31 cellular contexts compared by ENCODE assay signal in genomic region chr22:36104988-36105387, GRCh38. TPM values are rescaled to one million over a fixed set of nuclear protein-coding genes. Genes with fewer than 3 reads are reported as not detected.
A peak's percentile ranks its signal among the peaks of the same experiment; 100 is the strongest.
DNase-seq lines count a peak whose midpoint lies in the region; ATAC-seq, FAIRE-seq and TF ChIP-seq lines count a peak whose summit lies in the region.
"Had no signal": no experiment of that assay in that cellular context is flagged by ENCODE, and none has a peak within 500 bp of the region (broad histone marks: within the 10 kb centered on the region; RNA-seq: fewer than 3 reads in every experiment).

No MANE protein-coding gene starts in this region.

- H3K4me1 ChIP-seq in IMR-90 (ENCODE audit: control insufficient read depth, insufficient read depth, low read length) (no peaks in the 10 kb centered on the region), K562 (replicated peaks in 1 of 2; ENCODE audit: control insufficient read depth in 2 of 2, insufficient read depth in 2 of 2, low read length in 2 of 2) (peaks cover 0 to 3% of the 10 kb centered on the region in 2 experiments; a peak in 1 of 5 replicates), lower lobe of right lung (no peaks in the 10 kb centered on the region)
- H3K4me1 ChIP-seq: BE2C had no signal

- CTCF ChIA-PET in IMR-90 (lab: Yijun Ruan, JAX) (interaction anchor here (0.7 kb wide), 1 partner anchor 20 kb away, joined by 3 read pairs; no protein-coding TSS in a partner anchor), K562 (lab: Yijun Ruan, JAX; ENCODE audit: low intra/inter-chr PET ratio) (no interaction called here)

- peak; percentile 23 for FAIRE-seq in K562 (lab: Jason Lieb, UNC)
- FAIRE-seq: frontal cortex, GM12891 had no signal

- TF ChIP-seq EP300 in K562 (IDR thresholded peaks at IDR 0.05; ENCODE audit: low read length) = no peak

- DNase-seq in ELR (ENCODE audit: low read depth) (peak; percentile 61), IMR-90 (peak; percentile 36), K562 (ENCODE audit: extremely low read depth in 1 of 4, low spot score in 3 of 4) (peak in 1 of 4 experiments; percentile 18), lower lobe of right lung (peak; percentile 1), NCI-H510A treated with DMSO at 0.1 percent for 48 hours (lab: John Stamatoyannopoulos, UW) (no peak), NCI-H345 (lab: John Stamatoyannopoulos, UW) (no peak)
- no peak for DNase-seq in activated T-cell treated with anti-CD3 and anti-CD28 coated beads, Interleukin-2, amount 50 U/mL, for 4 hours
- DNase-seq: ACHN; activated CD4-positive, alpha-beta T cell treated with anti-CD3 and anti-CD28 coated beads for 36 hours; activated CD8-positive, alpha-beta memory T cell treated with anti-CD3 and anti-CD28 coated beads, Interleukin-2, amount 50 U/mL, for 48 hours; activated CD8-positive, alpha-beta T cell treated with anti-CD3 and anti-CD28 coated beads for 36 hours; activated effector memory CD4-positive, alpha-beta T cell treated with Interleukin-2 at 50 U/mL for 16 hours; anterior cingulate cortex; BE2C; CD8-positive, alpha-beta memory T cell; heart right ventricle; MM.1S; NCI-H1105 treated with DMSO at 0.1 percent for 48 hours; NCI-H1930; NCI-H69; PC-9; SHP77 treated with DMSO at 0.1 percent for 48 hours had no signal

- H2BK20ac ChIP-seq in IMR-90 (ENCODE audit: low read depth, low read length) = no peak overlapping the region

- ATAC-seq in IMR-90 (ENCODE audit: low read depth) (no peak; the same call in 1 of the 2 replicates), K562 (no peak), lower lobe of right lung (no peak), GM18867 (IDR thresholded peaks at IDR 0.05; ENCODE audit: unreplicated experiment) (no peak)
- no peak for ATAC-seq in activated T-cell treated with anti-CD3 and anti-CD28 coated beads, Interleukin-2, amount 50 U/mL, for 4 hours
- ATAC-seq: activated CD4-positive, alpha-beta T cell treated with anti-CD3 and anti-CD28 coated beads for 36 hours; activated CD8-positive, alpha-beta T cell treated with anti-CD3 and anti-CD28 coated beads for 36 hours; heart right ventricle; stimulated activated effector memory CD8-positive, alpha-beta T cell treated with anti-CD3 and anti-CD28 coated beads, Interleukin-12 subunit alpha, Interleukin-12 subunit beta, amount 100 ng/mL, for 72 hours had no signal

- H3K4me3 ChIP-seq in IMR-90 (ENCODE audit: insufficient read depth, low read depth, low read length) (no peak overlapping the region), K562 (no peak overlapping the region), lower lobe of right lung (no peak overlapping the region)
- H3K4me3 ChIP-seq: esophagus muscularis mucosa, heart right ventricle, PC-9 had no signal

- no peak overlapping the region for H4K8ac ChIP-seq in IMR-90 (ENCODE audit: low read depth in 2 of 2, low read length in 2 of 2)

- H4K20me1 ChIP-seq in IMR-90 (ENCODE audit: insufficient read depth, low read length) (no peaks in the 10 kb centered on the region), K562 (replicated peaks; ENCODE audit: control insufficient read depth, insufficient read depth, low read length) (no peaks in the 10 kb centered on the region)

- H3K4me2 ChIP-seq in IMR-90 (ENCODE audit: low read depth, low read length) = no peak overlapping the region
- no peak overlapping the region for H3K4me2 ChIP-seq in K562 (ENCODE audit: insufficient read depth, low read length)
- H3K4me2 ChIP-seq: PC-9 had no signal

- in situ Hi-C loops in IMR-90 (cut with MboI; ENCODE audit: low sequenced_read_pairs) (no loop called here), K562 (cut with MboI) (no loop called here)

- no peak overlapping the region for H3K4me3 Mint-ChIP-seq in activated T-cell treated with anti-CD3 and anti-CD28 coated beads, Interleukin-2, amount 50 U/mL, for 4 hours
- H3K4me3 Mint-ChIP-seq: activated CD4-positive, alpha-beta T cell treated with anti-CD3 and anti-CD28 coated beads for 36 hours; activated CD8-positive, alpha-beta T cell treated with anti-CD3 and anti-CD28 coated beads for 36 hours; activated naive CD8-positive, alpha-beta T cell; CD8-positive, alpha-beta memory T cell; endodermal cell; nephron; stimulated activated effector memory CD8-positive, alpha-beta T cell treated with anti-CD3 and anti-CD28 coated beads, Interleukin-12 subunit alpha, Interleukin-12 subunit beta, amount 100 ng/mL, for 72 hours; T-helper 2 cell treated with Interferon-gamma antibody and Interleukin-4, amounts not matched to agents 5 μg/mL and 100 μg/mL, for 36 hours had no signal

- no peaks in the 10 kb centered on the region for H3K9me3 Mint-ChIP-seq in activated T-cell treated with anti-CD3 and anti-CD28 coated beads, Interleukin-2, amount 50 U/mL, for 4 hours
- H3K9me3 Mint-ChIP-seq: activated CD8-positive, alpha-beta T cell treated with anti-CD3 and anti-CD28 coated beads for 36 hours; CD8-positive, alpha-beta memory T cell; nephron; stimulated activated effector memory CD8-positive, alpha-beta T cell treated with anti-CD3 and anti-CD28 coated beads, Interleukin-12 subunit alpha, Interleukin-12 subunit beta, amount 100 ng/mL, for 72 hours; T-helper 2 cell treated with Interferon-gamma antibody and Interleukin-4, amounts not matched to agents 5 μg/mL and 100 μg/mL, for 36 hours had no signal

- no peak overlapping the region for H2BK15ac ChIP-seq in IMR-90 (ENCODE audit: low read depth, low read length)

- BruUV-seq in IMR-90 (replicated peaks; lab: Mats Ljungman, UMichigan) = no TSS peak
- BruUV-seq in K562 (replicated peaks; lab: Mats Ljungman, UMichigan) = no TSS peak

- WGBS in IMR-90 (ENCODE audit: extremely low coverage in 2 of 2, insufficient read length in 1 of 2), 2 experiments = 40% methylated on average over 2 of the region's 5 CpGs; no CpG with 5 or more reads in 1 of the 2 experiments
- 19% methylated on average over 5 of the region's 5 CpGs for WGBS in K562 (ENCODE audit: insufficient coverage, low coverage, missing lambda C conversion rate)

- H3K23ac ChIP-seq in IMR-90 (ENCODE audit: low read depth, low read length) = no peak overlapping the region

- H3K4ac ChIP-seq in IMR-90 (ENCODE audit: low read depth, low read length) = no peak overlapping the region

- no peak overlapping the region for H2AK9ac ChIP-seq in IMR-90 (replicated peaks; ENCODE audit: low read depth, low read length, poor library complexity)

- H3K9me1 ChIP-seq in IMR-90 (ENCODE audit: insufficient read depth, low read length) = no peaks in the 10 kb centered on the region
- H3K9me1 ChIP-seq in K562 (ENCODE audit: control insufficient read depth, insufficient read depth, low read length) = no peaks in the 10 kb centered on the region

- H2AFZ ChIP-seq in IMR-90 (replicated peaks; ENCODE audit: low read length, poor library complexity) (no peak overlapping the region), K562 (ENCODE audit: low read depth, low read length) (no peak overlapping the region)
- H2AFZ ChIP-seq: PC-9 had no signal

- H2BK5ac ChIP-seq in IMR-90 (ENCODE audit: low read depth, low read length, poor library complexity, severe bottlenecking) = no peak overlapping the region

- H3K9ac ChIP-seq in IMR-90 (ENCODE audit: low read depth, low read length) (no peak overlapping the region), K562 (ENCODE audit: insufficient read depth in 1 of 2, low read depth in 2 of 2, low read length in 2 of 2) (no peak overlapping the region)

- no peak overlapping the region for H3K18ac ChIP-seq in IMR-90 (ENCODE audit: low read depth, low read length)

- no peak overlapping the region for H3K56ac ChIP-seq in IMR-90 (ENCODE audit: extremely low read depth, insufficient read depth, low read length)

- TF ChIP-seq RAD21 in IMR-90 (IDR thresholded peaks at IDR 0.05; ENCODE audit: low read length) = no peak
- TF ChIP-seq RAD21 in K562 (CRISPR knock-in tag; conservative IDR thresholded peaks at IDR 0.05 in 1 of 2, IDR thresholded peaks at IDR 0.05 in 1 of 2) = no peak

- no peak for TF ChIP-seq CTCF in IMR-90 (conservative IDR thresholded peaks at IDR 0.05; ENCODE audit: low read depth, low read length)
- TF ChIP-seq CTCF in K562 (IDR thresholded peaks at IDR 0.05 in 2 of 3, conservative IDR thresholded peaks at IDR 0.05 in 1 of 3; ENCODE audit: insufficient read depth in 2 of 3, low read depth in 1 of 3, low read length in 3 of 3) = no peak
- no peak for TF ChIP-seq CTCF in lower lobe of right lung (IDR thresholded peaks at IDR 0.05)

- no peaks in the 10 kb centered on the region for H3K79me2 ChIP-seq in K562 (ENCODE audit: control insufficient read depth, insufficient read depth, low read length)

- H3K27me3 ChIP-seq in IMR-90 (ENCODE audit: control insufficient read depth, insufficient read depth, low read length) = no peaks in the 10 kb centered on the region; the same call in none of the 2 replicates
- H3K27me3 ChIP-seq in K562 (ENCODE audit: control insufficient read depth in 2 of 2, insufficient read depth in 2 of 2, low read length in 2 of 2) = no peaks in the 10 kb centered on the region
- no peaks in the 10 kb centered on the region for H3K27me3 ChIP-seq in lower lobe of right lung (ENCODE audit: low read depth)
- H3K27me3 ChIP-seq: BE2C had no signal

- no peak overlapping the region for H4K91ac ChIP-seq in IMR-90 (ENCODE audit: insufficient read depth, low read depth, low read length)

- POLR2A ChIA-PET in IMR-90 (lab: Charles Lee; ENCODE audit: unreplicated experiment) = no interaction called here
- POLR2A ChIA-PET in K562 (lab: Yijun Ruan, JAX) = interaction anchor here (1.1 kb wide), 1 partner anchor 10 kb away, joined by 3 read pairs; no protein-coding TSS in a partner anchor

- H3K14ac ChIP-seq in IMR-90 (replicated peaks; ENCODE audit: low read depth, low read length) = no peak overlapping the region

- dilution Hi-C loops in IMR-90 (cut with HindIII; ENCODE audit: low sequenced_read_pairs, unreplicated experiment) = no loop called here

- no peaks in the 10 kb centered on the region for H3K4me1 Mint-ChIP-seq in activated T-cell treated with anti-CD3 and anti-CD28 coated beads, Interleukin-2, amount 50 U/mL, for 4 hours (ENCODE audit: low read depth)
- H3K4me1 Mint-ChIP-seq: activated CD4-positive, alpha-beta T cell treated with anti-CD3 and anti-CD28 coated beads for 36 hours; CD8-positive, alpha-beta memory T cell; endodermal cell; stimulated activated effector memory CD8-positive, alpha-beta T cell treated with anti-CD3 and anti-CD28 coated beads, Interleukin-12 subunit alpha, Interleukin-12 subunit beta, amount 100 ng/mL, for 72 hours had no signal

- no peaks in the 10 kb centered on the region for H3K79me1 ChIP-seq in IMR-90 (ENCODE audit: low read depth in 1 of 2, low read length in 2 of 2)

- no peaks in the 10 kb centered on the region for H3K36me3 ChIP-seq in IMR-90 (ENCODE audit: control insufficient read depth, insufficient read depth, low read length)
- H3K36me3 ChIP-seq in K562 (ENCODE audit: control insufficient read depth, insufficient read depth, low read length) = no peaks in the 10 kb centered on the region
- no peaks in the 10 kb centered on the region for H3K36me3 ChIP-seq in lower lobe of right lung
- H3K36me3 ChIP-seq: BE2C, esophagus muscularis mucosa, heart right ventricle had no signal

- H3K9me3 ChIP-seq in IMR-90 (ENCODE audit: control insufficient read depth, insufficient read depth, low read length) (no peaks in the 10 kb centered on the region; the same call in 1 of the 2 replicates), K562 (replicated peaks; ENCODE audit: control insufficient read depth, insufficient read depth, low read depth, low read length) (no peaks in the 10 kb centered on the region), lower lobe of right lung (no peaks in the 10 kb centered on the region)
- H3K9me3 ChIP-seq: BE2C, esophagus muscularis mucosa, heart right ventricle had no signal

- no peak overlapping the region for H2BK120ac ChIP-seq in IMR-90 (ENCODE audit: low read depth, low read length)

- intact Hi-C loops in IMR-90 (cut with micrococcal nuclease) (no loop called here), K562 (cut with micrococcal nuclease) (no loop called here), lower lobe of right lung (cut with DNase I) (no loop called here)

- TF ChIP-seq POLR2A in IMR-90 (IDR thresholded peaks at IDR 0.05; ENCODE audit: low read depth, low read length) (no peak), K562 (conservative IDR thresholded peaks at IDR 0.05) (no peak)

- no peaks in the 10 kb centered on the region for H3K36me3 Mint-ChIP-seq in activated T-cell treated with anti-CD3 and anti-CD28 coated beads, Interleukin-2, amount 50 U/mL, for 4 hours (ENCODE audit: insufficient read depth)
- H3K36me3 Mint-ChIP-seq: activated naive CD8-positive, alpha-beta T cell; CD8-positive, alpha-beta memory T cell; stimulated activated effector memory CD8-positive, alpha-beta T cell treated with anti-CD3 and anti-CD28 coated beads, Interleukin-12 subunit alpha, Interleukin-12 subunit beta, amount 100 ng/mL, for 72 hours had no signal

- H2AK5ac ChIP-seq in IMR-90 (ENCODE audit: low read depth, low read length) = no peak overlapping the region

- no peak overlapping the region for H3K27ac ChIP-seq in IMR-90 (ENCODE audit: insufficient read depth, low read length)
- no peak overlapping the region for H3K27ac ChIP-seq in K562 (ENCODE audit: extremely low read depth, low read depth, low read length)
- no peak overlapping the region for H3K27ac ChIP-seq in lower lobe of right lung
- H3K27ac ChIP-seq: esophagus muscularis mucosa, heart right ventricle, PC-9 had no signal

- H4K5ac ChIP-seq in IMR-90 (ENCODE audit: low read depth, low read length) = no peak overlapping the region

- H3K27me3 Mint-ChIP-seq in activated T-cell treated with anti-CD3 and anti-CD28 coated beads, Interleukin-2, amount 50 U/mL, for 4 hours (ENCODE audit: low read depth) = peaks cover 16% of the 10 kb centered on the region

RNA-seq across cellular contexts. Expression of gene APOL3, which starts 55.6 kb away (rescaled TPM):
- total RNA-seq in IMR-90 (2012; rRNA removed) = 1.7 and 2.3 TPM in 2 replicates
- polyA plus RNA-seq in IMR-90 (2012; rRNA removed) = 0.72 and 1.4 TPM in 2 replicates
- 0.84 and 1.4 TPM in 2 replicates for polyA plus RNA-seq in IMR-90 (2012; cell fraction: cytosol; rRNA removed)
- 1.4 and 2.2 TPM in 2 replicates for polyA plus RNA-seq in IMR-90 (2012; cell fraction: nucleus; rRNA removed; ENCODE audit: low replicate concordance)
- total RNA-seq in K562 (2011; cell fraction: chromatin; rRNA removed; ENCODE audit: low replicate concordance) = 1.7 TPM in 2 replicates
- 0.50 and 0.53 TPM in 2 replicates for total RNA-seq in K562 (2011; cell fraction: nucleolus; rRNA removed)
- not detected in 2 replicates for total RNA-seq in K562 (2011; cell fraction: nucleoplasm; rRNA removed)
- 0.69 TPM in 1 of 2 replicates, not detected in the other for total RNA-seq in K562 (2014; rRNA removed)
- total RNA-seq in K562 (2014; rRNA removed; fragmentation: Illumina TruSeq; extraction: Trizol) = 0.33 and 0.73 TPM in 2 replicates
- 0.25 and 0.38 TPM in 2 replicates for total RNA-seq in K562 (2015; rRNA removed; fragmentation: Illumina TruSeq; extraction: Trizol)
- 0.67 and 1.1 TPM in 2 replicates for total RNA-seq in K562 (2021)
- 0.32 and 0.54 TPM in 2 replicates for polyA plus RNA-seq in K562 (2011; rRNA removed)
- polyA plus RNA-seq in K562 (2011; cell fraction: cytosol; rRNA removed) = 0.04 and 0.09 TPM in 2 replicates
- polyA plus RNA-seq in K562 (2011; cell fraction: nucleus; rRNA removed) = 0.11 and 0.75 TPM in 2 replicates
- polyA plus RNA-seq in K562 (2012) = 0.66 and 2.7 TPM in 2 replicates
- 0.87 and 1.1 TPM in 2 replicates for polyA plus RNA-seq in K562 (2014; fragmentation: Illumina TruSeq; extraction: Trizol)
- under 1 TPM; 0.25 to 0.80 TPM for polyA plus RNA-seq in K562 (2014; fragmentation: Nextera tagmentation; extraction: Ambion mirVana)
- 0.18 and 0.93 TPM in 2 replicates for polyA plus RNA-seq in K562 (2014; rRNA removed)
- 0.21 and 0.35 TPM in 2 replicates for polyA minus RNA-seq in K562 (2011; rRNA and poly(A)+ RNA removed)
- polyA minus RNA-seq in K562 (2011; cell fraction: cytosol; rRNA and poly(A)+ RNA removed) = not detected in 2 replicates
- polyA minus RNA-seq in K562 (2011; cell fraction: nucleus; rRNA and poly(A)+ RNA removed) = 0.54 TPM in 1 of 2 replicates, not detected in the other
- total RNA-seq in lower lobe of right lung = 77.0 TPM
- total RNA-seq in activated T-cell treated with anti-CD3 and anti-CD28 coated beads, Interleukin-2, amount 50 U/mL, for 4 hours = 10 to 100 TPM; 14.4 to 17.7 (median 15.5) TPM

Comparison
In these comparisons a context has a peak if more than half of its experiments do, and no peak if none do; other contexts are left out.
1. DNase-seq: peak in ELR (single experiment), IMR-90 (single experiment) and lower lobe of right lung (single experiment); none in activated T-cell treated with anti-CD3 and anti-CD28 coated beads, Interleukin-2, amount 50 U/mL, for 4 hours (single experiment), NCI-H510A treated with DMSO at 0.1 percent for 48 hours (single experiment) and NCI-H345 (single experiment).